34 cellular contexts compared by ENCODE assay signal in the genomic region with DNA sequence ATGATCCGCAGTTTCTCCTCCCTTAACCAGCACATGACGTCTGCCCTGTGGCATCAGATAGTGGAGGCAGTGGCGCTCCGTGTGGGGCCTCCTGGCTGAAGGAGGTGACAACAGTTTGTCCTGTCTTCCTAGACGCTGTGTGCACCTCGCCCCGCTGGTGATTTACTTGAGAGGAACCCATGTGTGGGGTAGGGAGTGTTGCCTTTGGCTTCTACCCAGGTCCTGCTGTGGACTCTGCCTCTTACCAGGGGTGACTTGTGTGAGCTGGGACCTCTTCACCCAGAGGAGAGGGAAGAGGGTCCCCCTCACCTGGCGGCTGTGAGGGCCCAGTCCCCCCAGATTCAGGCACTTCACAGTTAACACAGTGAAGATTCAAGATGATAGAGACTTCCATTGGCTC.
"Had no signal": no experiment of that assay in that cellular context is flagged by ENCODE, and none has a peak within 500 bp of the region (broad histone marks: within the 10 kb centered on the region; RNA-seq: fewer than 3 reads in every experiment).

No MANE protein-coding gene starts in this region.

- H3K4me1 ChIP-seq: ascending aorta had no signal

- H3K36me3 ChIP-seq: ascending aorta, cardiac muscle cell had no signal

- H3K27me3 Mint-ChIP-seq: activated B cell treated with CpG ODN at 0.5 μM for 24 hours; activated CD4-positive, alpha-beta memory T cell treated with anti-CD3 and anti-CD28 coated beads for 36 hours; activated CD4-positive, alpha-beta T cell treated with anti-CD3 and anti-CD28 coated beads, Interleukin-2, amount 10 ng/mL, durations not matched to agents 24 days and 14 days; activated naive CD4-positive, alpha-beta T cell treated with anti-CD3 and anti-CD28 coated beads, Interleukin-2, amount 50 U/mL, for 24 hours; activated naive CD8-positive, alpha-beta T cell; activated T-cell treated with anti-CD3 and anti-CD28 coated beads, Interleukin-2, amount 50 U/mL, for 24 hours; brain had no signal

- H3K4me3 ChIP-seq: ascending aorta, cardiac muscle cell had no signal

- H3K27ac Mint-ChIP-seq: activated B cell treated with CpG ODN at 0.5 μM for 24 hours; activated CD4-positive, alpha-beta memory T cell treated with anti-CD3 and anti-CD28 coated beads for 36 hours; activated CD4-positive, alpha-beta T cell treated with anti-CD3 and anti-CD28 coated beads, Interleukin-2, amount 10 ng/mL, durations not matched to agents 24 days and 14 days; activated CD8-positive, alpha-beta T cell treated with anti-CD3 and anti-CD28 coated beads, Interleukin-2, amount 10 ng/mL, durations not matched to agents 7 days and 5 days; activated naive CD4-positive, alpha-beta T cell treated with anti-CD3 and anti-CD28 coated beads, Interleukin-2, amount 10 ng/mL, durations not matched to agents 7 days and 5 days; activated naive CD4-positive, alpha-beta T cell treated with anti-CD3 and anti-CD28 coated beads, Interleukin-2, amount 50 U/mL, for 24 hours; activated naive CD8-positive, alpha-beta T cell; activated naive CD8-positive, alpha-beta T cell treated with anti-CD3 and anti-CD28 coated beads, Interleukin-2, amount 10 ng/mL, durations not matched to agents 7 days and 5 days; activated naive CD8-positive, alpha-beta T cell treated with anti-CD3 and anti-CD28 coated beads, Interleukin-2, amount 50 U/mL, for 24 hours; activated T-cell treated with anti-CD3 and anti-CD28 coated beads, Interleukin-2, amount 50 U/mL, for 24 hours; activated T-helper 2 cell treated with anti-CD3 and anti-CD28 coated beads, Interferon-gamma antibody, Interleukin-2, Interleukin-4, amounts not matched to agents 10 μg/mL and 5 μg/mL and 100 μg/mL, durations not matched to agents 14 hours and 24 hours and 36 hours; brain; T-helper 1 cell treated with Interleukin-12 subunit alpha and Interleukin-12 subunit beta and Interleukin-4 antibody, amounts not matched to agents 30 μg/mL and 1 μg/mL, for 36 hours; T-helper 2 cell treated with Interferon-gamma antibody and Interleukin-4, amounts not matched to agents 5 μg/mL and 100 μg/mL, for 36 hours had no signal

- H3K36me3 Mint-ChIP-seq: activated CD4-positive, alpha-beta memory T cell treated with anti-CD3 and anti-CD28 coated beads for 36 hours; activated naive CD4-positive, alpha-beta T cell treated with anti-CD3 and anti-CD28 coated beads, Interleukin-2, amount 10 ng/mL, durations not matched to agents 7 days and 5 days; activated naive CD4-positive, alpha-beta T cell treated with anti-CD3 and anti-CD28 coated beads, Interleukin-2, amount 50 U/mL, for 24 hours; activated naive CD8-positive, alpha-beta T cell; activated naive CD8-positive, alpha-beta T cell treated with anti-CD3 and anti-CD28 coated beads, Interleukin-2, amount 10 ng/mL, durations not matched to agents 7 days and 5 days; brain had no signal

- H3K9me3 Mint-ChIP-seq: activated B cell treated with CpG ODN at 0.5 μM for 24 hours; activated CD4-positive, alpha-beta T cell treated with anti-CD3 and anti-CD28 coated beads, Interleukin-2, amount 10 ng/mL, durations not matched to agents 24 days and 14 days; activated naive CD4-positive, alpha-beta T cell treated with anti-CD3 and anti-CD28 coated beads, Interleukin-2, amount 10 ng/mL, durations not matched to agents 7 days and 5 days; activated naive CD4-positive, alpha-beta T cell treated with anti-CD3 and anti-CD28 coated beads, Interleukin-2, amount 50 U/mL, for 24 hours; activated naive CD8-positive, alpha-beta T cell treated with anti-CD3 and anti-CD28 coated beads, Interleukin-2, amount 10 ng/mL, durations not matched to agents 7 days and 5 days; activated naive CD8-positive, alpha-beta T cell treated with anti-CD3 and anti-CD28 coated beads, Interleukin-2, amount 50 U/mL, for 24 hours; activated T-cell treated with anti-CD3 and anti-CD28 coated beads, Interleukin-2, amount 50 U/mL, for 24 hours; activated T-helper 2 cell treated with anti-CD3 and anti-CD28 coated beads, Interferon-gamma antibody, Interleukin-2, Interleukin-4, amounts not matched to agents 10 μg/mL and 5 μg/mL and 100 μg/mL, durations not matched to agents 14 hours and 24 hours and 36 hours; T-helper 1 cell treated with Interleukin-12 subunit alpha and Interleukin-12 subunit beta and Interleukin-4 antibody, amounts not matched to agents 30 μg/mL and 1 μg/mL, for 36 hours; T-helper 2 cell treated with Interferon-gamma antibody and Interleukin-4, amounts not matched to agents 5 μg/mL and 100 μg/mL, for 36 hours had no signal

- H3K27ac ChIP-seq: ascending aorta, cardiac muscle cell, VCaP had no signal

- H3K4me1 Mint-ChIP-seq: activated B cell treated with CpG ODN at 0.5 μM for 24 hours; activated CD4-positive, alpha-beta T cell treated with anti-CD3 and anti-CD28 coated beads, Interleukin-2, amount 10 ng/mL, durations not matched to agents 24 days and 14 days; activated naive CD4-positive, alpha-beta T cell treated with anti-CD3 and anti-CD28 coated beads, Interleukin-2, amount 10 ng/mL, durations not matched to agents 7 days and 5 days; activated naive CD4-positive, alpha-beta T cell treated with anti-CD3 and anti-CD28 coated beads, Interleukin-2, amount 50 U/mL, for 24 hours; activated naive CD8-positive, alpha-beta T cell treated with anti-CD3 and anti-CD28 coated beads, Interleukin-2, amount 10 ng/mL, durations not matched to agents 7 days and 5 days had no signal

- DNase-seq: activated B cell treated with CpG ODN at 0.5 μM for 24 hours; activated CD4-positive, alpha-beta memory T cell treated with anti-CD3 and anti-CD28 coated beads for 36 hours; activated CD4-positive, alpha-beta T cell treated with anti-CD3 and anti-CD28 coated beads for 4 hours; activated CD4-positive, alpha-beta T cell treated with anti-CD3 and anti-CD28 coated beads, Interleukin-2, amount 10 ng/mL, durations not matched to agents 24 days and 14 days; activated CD4-positive, alpha-beta T cell treated with anti-CD3 and anti-CD28 coated beads, Interleukin-2, amount 50 U/mL, for 1 hour; activated CD4-positive, alpha-beta T cell treated with anti-CD3 and anti-CD28 coated beads, Interleukin-2, amount 50 U/mL, for 4 hours; activated CD4-positive, CD25-positive, alpha-beta regulatory T cell treated with anti-CD3 and anti-CD28 coated beads, Interleukin-2, amount 50 U/mL, for 72 hours; activated CD8-positive, alpha-beta memory T cell treated with anti-CD3 and anti-CD28 coated beads for 24 hours; activated CD8-positive, alpha-beta memory T cell treated with anti-CD3 and anti-CD28 coated beads, Interleukin-2, amount 50 U/mL, for 4 hours; activated CD8-positive, alpha-beta T cell treated with anti-CD3 and anti-CD28 coated beads, Interleukin-2, amount 10 ng/mL, durations not matched to agents 7 days and 5 days; activated effector memory CD4-positive, alpha-beta T cell treated with Interleukin-2 at 50 U/mL for 16 hours; activated gamma-delta T cell; activated naive CD4-positive, alpha-beta T cell treated with anti-CD3 and anti-CD28 coated beads, Interleukin-2, amount 10 ng/mL, durations not matched to agents 7 days and 5 days; activated naive CD4-positive, alpha-beta T cell treated with Interleukin-2 at 50 U/mL for 16 hours; activated naive CD8-positive, alpha-beta T cell treated with anti-CD3 and anti-CD28 coated beads, Interleukin-2, amount 10 ng/mL, durations not matched to agents 7 days and 5 days; activated naive CD8-positive, alpha-beta T cell treated with anti-CD3 and anti-CD28 coated beads, Interleukin-2, amount 50 U/mL, for 24 hours; activated T-cell treated with anti-CD3 and anti-CD28 coated beads, Interleukin-2, amount 50 U/mL, for 24 hours; activated T-cell treated with anti-CD3 and anti-CD28 coated beads, Interleukin-2, amount 50 U/mL, for 48 hours; amygdala; anterior cingulate cortex; central memory CD4-positive, alpha-beta T cell; SW 1271; T-helper 1 cell; T-helper 2 cell; T-helper 9 cell had no signal

- H3K9me3 ChIP-seq: ascending aorta had no signal

- H3K4me3 Mint-ChIP-seq: activated B cell treated with CpG ODN at 0.5 μM for 24 hours; activated CD4-positive, alpha-beta memory T cell treated with anti-CD3 and anti-CD28 coated beads for 36 hours; activated CD4-positive, alpha-beta T cell treated with anti-CD3 and anti-CD28 coated beads, Interleukin-2, amount 10 ng/mL, durations not matched to agents 24 days and 14 days; activated CD8-positive, alpha-beta T cell treated with anti-CD3 and anti-CD28 coated beads, Interleukin-2, amount 10 ng/mL, durations not matched to agents 7 days and 5 days; activated naive CD4-positive, alpha-beta T cell treated with anti-CD3 and anti-CD28 coated beads, Interleukin-2, amount 10 ng/mL, durations not matched to agents 7 days and 5 days; activated naive CD4-positive, alpha-beta T cell treated with anti-CD3 and anti-CD28 coated beads, Interleukin-2, amount 50 U/mL, for 24 hours; activated naive CD8-positive, alpha-beta T cell; activated naive CD8-positive, alpha-beta T cell treated with anti-CD3 and anti-CD28 coated beads, Interleukin-2, amount 10 ng/mL, durations not matched to agents 7 days and 5 days; activated naive CD8-positive, alpha-beta T cell treated with anti-CD3 and anti-CD28 coated beads, Interleukin-2, amount 50 U/mL, for 24 hours; activated T-cell treated with anti-CD3 and anti-CD28 coated beads, Interleukin-2, amount 50 U/mL, for 24 hours; brain; T-helper 1 cell treated with Interleukin-12 subunit alpha and Interleukin-12 subunit beta and Interleukin-4 antibody, amounts not matched to agents 30 μg/mL and 1 μg/mL, for 36 hours; T-helper 2 cell treated with Interferon-gamma antibody and Interleukin-4, amounts not matched to agents 5 μg/mL and 100 μg/mL, for 36 hours had no signal

- ATAC-seq: activated CD8-positive, alpha-beta T cell treated with anti-CD3 and anti-CD28 coated beads, Interleukin-2, amount 10 ng/mL, durations not matched to agents 7 days and 5 days; activated naive CD8-positive, alpha-beta T cell treated with anti-CD3 and anti-CD28 coated beads, Interleukin-2, amount 50 U/mL, for 24 hours had no signal

- H3K27me3 ChIP-seq: ascending aorta had no signal
